ENCODE assay signal across 22 cellular contexts in genomic region chr1:17640411-17640810, GRCh38.
"Had no signal": no experiment of that assay in that cellular context is flagged by ENCODE, and none has a peak within 500 bp of the region (broad histone marks: within the 10 kb centered on the region; RNA-seq: fewer than 3 reads in every experiment).

No MANE protein-coding gene starts in this region.

- FAIRE-seq: keratinocyte, pancreas, urothelium cell line had no signal

- H3K36me3 Mint-ChIP-seq: activated CD4-positive, alpha-beta memory T cell treated with anti-CD3 and anti-CD28 coated beads for 36 hours; activated naive CD8-positive, alpha-beta T cell treated with anti-CD3 and anti-CD28 coated beads, Interleukin-2, amount 10 ng/mL, durations not matched to agents 7 days and 5 days; natural killer cell treated with Interleukin-12 subunit alpha and Interleukin-12 subunit beta and Interleukin-15 and Interleukin-18, amount 100 ng/mL, for 72 hours; stimulated activated memory B cell treated with anti-CD40 and anti-IgM and Interleukin-4, amounts not matched to agents 10 μg/mL and 1 μg/mL and 100 μg/mL, for 72 hours had no signal

- H3K4me3 Mint-ChIP-seq: activated B cell treated with CpG ODN at 0.5 μM for 24 hours; activated CD4-positive, alpha-beta memory T cell treated with anti-CD3 and anti-CD28 coated beads for 36 hours; activated naive CD8-positive, alpha-beta T cell treated with anti-CD3 and anti-CD28 coated beads, Interleukin-2, amount 10 ng/mL, durations not matched to agents 7 days and 5 days; activated T-helper 17 cell treated with anti-CD3 and anti-CD28 coated beads, Interleukin-2, amount 50 U/mL, for 72 hours; mesothelial cell of epicardium; natural killer cell treated with Interleukin-12 subunit alpha and Interleukin-12 subunit beta and Interleukin-15 and Interleukin-18, amount 100 ng/mL, for 72 hours; stimulated activated memory B cell treated with anti-CD40 and anti-IgM and Interleukin-4, amounts not matched to agents 10 μg/mL and 1 μg/mL and 100 μg/mL, for 72 hours had no signal

- H3K36me3 ChIP-seq: neutrophil had no signal

- H3K4me1 Mint-ChIP-seq: activated naive CD8-positive, alpha-beta T cell treated with anti-CD3 and anti-CD28 coated beads, Interleukin-2, amount 10 ng/mL, durations not matched to agents 7 days and 5 days; activated T-helper 17 cell treated with anti-CD3 and anti-CD28 coated beads, Interleukin-2, amount 50 U/mL, for 72 hours; mesothelial cell of epicardium had no signal

- DNase-seq: activated B cell treated with CpG ODN at 0.5 μM for 24 hours; activated CD4-positive, alpha-beta memory T cell treated with anti-CD3 and anti-CD28 coated beads for 36 hours; activated CD4-positive, alpha-beta T cell treated with anti-CD3 and anti-CD28 coated beads for 4 hours; activated naive CD4-positive, alpha-beta T cell; activated naive CD8-positive, alpha-beta T cell treated with anti-CD3 and anti-CD28 coated beads, Interleukin-2, amount 10 ng/mL, durations not matched to agents 7 days and 5 days; amygdala; body of pancreas; foreskin fibroblast; hippocampal formation; pancreas; spleen; stimulated activated CD4-positive, alpha-beta T cell treated with anti-CD3 and anti-CD28 coated beads, Interleukin-4, amount 100 ng/mL, for 4 hours; thyroid gland had no signal

- H3K9me3 ChIP-seq: body of pancreas, neutrophil, pancreas, spleen, thyroid gland had no signal

- H3K27ac Mint-ChIP-seq: activated B cell treated with CpG ODN at 0.5 μM for 24 hours; activated CD4-positive, alpha-beta memory T cell treated with anti-CD3 and anti-CD28 coated beads for 36 hours; activated naive CD8-positive, alpha-beta T cell treated with anti-CD3 and anti-CD28 coated beads, Interleukin-2, amount 10 ng/mL, durations not matched to agents 7 days and 5 days; activated T-helper 17 cell treated with anti-CD3 and anti-CD28 coated beads, Interleukin-2, amount 50 U/mL, for 72 hours; mesothelial cell of epicardium; natural killer cell treated with Interleukin-12 subunit alpha and Interleukin-12 subunit beta and Interleukin-15 and Interleukin-18, amount 100 ng/mL, for 72 hours; stimulated activated memory B cell treated with anti-CD40 and anti-IgM and Interleukin-4, amounts not matched to agents 10 μg/mL and 1 μg/mL and 100 μg/mL, for 72 hours had no signal

- H3K9me3 Mint-ChIP-seq: activated B cell treated with CpG ODN at 0.5 μM for 24 hours; activated CD4-positive, alpha-beta memory T cell treated with anti-CD3 and anti-CD28 coated beads for 36 hours; activated naive CD8-positive, alpha-beta T cell treated with anti-CD3 and anti-CD28 coated beads, Interleukin-2, amount 10 ng/mL, durations not matched to agents 7 days and 5 days; activated T-helper 17 cell treated with anti-CD3 and anti-CD28 coated beads, Interleukin-2, amount 50 U/mL, for 72 hours; mesothelial cell of epicardium; natural killer cell treated with Interleukin-12 subunit alpha and Interleukin-12 subunit beta and Interleukin-15 and Interleukin-18, amount 100 ng/mL, for 72 hours; stimulated activated memory B cell treated with anti-CD40 and anti-IgM and Interleukin-4, amounts not matched to agents 10 μg/mL and 1 μg/mL and 100 μg/mL, for 72 hours had no signal

- ATAC-seq: activated T-helper 17 cell treated with anti-CD3 and anti-CD28 coated beads, Interleukin-2, amount 50 U/mL, for 72 hours; body of pancreas; natural killer cell treated with Interleukin-12 subunit alpha and Interleukin-12 subunit beta and Interleukin-15 and Interleukin-18, amount 100 ng/mL, for 72 hours; pancreas; sciatic nerve; stimulated activated memory B cell treated with anti-CD40 and anti-IgM and Interleukin-4, amounts not matched to agents 10 μg/mL and 1 μg/mL and 100 μg/mL, for 72 hours had no signal

- H3K4me3 ChIP-seq: body of pancreas, dorsolateral prefrontal cortex, pancreas, spleen, thyroid gland had no signal

- H3K27me3 ChIP-seq: body of pancreas, dorsolateral prefrontal cortex, pancreas, spleen, thyroid gland had no signal

- H3K27me3 Mint-ChIP-seq: activated CD4-positive, alpha-beta memory T cell treated with anti-CD3 and anti-CD28 coated beads for 36 hours; activated naive CD8-positive, alpha-beta T cell treated with anti-CD3 and anti-CD28 coated beads, Interleukin-2, amount 10 ng/mL, durations not matched to agents 7 days and 5 days had no signal

- H3K4me1 ChIP-seq: body of pancreas, pancreas, thyroid gland had no signal

- H3K27ac ChIP-seq: body of pancreas, neutrophil, pancreas, spleen, thyroid gland had no signal
